Comparison of ENCODE assay signal across 26 cellular contexts in the genomic region with DNA sequence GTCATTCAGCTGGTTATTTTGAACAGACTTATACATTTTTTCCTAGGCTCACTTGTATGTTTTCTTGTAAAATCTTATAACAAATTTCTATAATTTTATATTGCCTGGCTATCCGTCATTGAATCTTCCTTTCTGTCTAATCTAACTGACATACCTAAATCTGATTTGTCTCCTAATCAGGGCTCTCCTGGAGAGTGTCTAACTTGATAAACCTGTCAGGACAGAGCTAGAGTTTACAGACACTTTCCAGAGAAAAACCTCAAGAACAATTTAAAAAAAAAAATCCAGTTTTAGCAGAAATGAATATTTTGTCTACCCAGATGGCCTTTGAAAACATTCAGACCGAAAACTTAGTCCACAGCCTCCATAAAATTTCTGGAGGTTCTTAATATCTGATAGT.
"Had no signal": no experiment of that assay in that cellular context is flagged by ENCODE, and none has a peak within 500 bp of the region (broad histone marks: within the 10 kb centered on the region; RNA-seq: fewer than 3 reads in every experiment).

No MANE protein-coding gene starts in this region.

- H3K4me3 ChIP-seq: stomach, suprapubic skin, testis, thoracic aorta, thyroid gland, tibial artery, tibial nerve, transverse colon, upper lobe of left lung, upper lobe of right lung, uterus, vagina had no signal

- ATAC-seq: stimulated activated effector memory CD8-positive, alpha-beta T cell treated with anti-CD3 and anti-CD28 coated beads, Interleukin-12 subunit alpha, Interleukin-12 subunit beta, amount 100 ng/mL, for 72 hours; stimulated activated memory B cell treated with anti-CD40 and anti-IgM and Interleukin-4, amounts not matched to agents 10 μg/mL and 1 μg/mL and 100 μg/mL, for 72 hours; stimulated activated naive B cell treated with anti-CD40 and anti-IgM and Interleukin-4, amounts not matched to agents 10 μg/mL and 1 μg/mL and 100 μg/mL, for 72 hours; stimulated activated naive CD8-positive, alpha-beta T cell treated with anti-CD3 and anti-CD28 coated beads, Interleukin-15, amount 100 ng/mL, for 72 hours; stimulated activated naive CD8-positive, alpha-beta T cell treated with anti-CD3 and anti-CD28 coated beads, Interleukin-15, Interleukin-2, amounts not matched to agents 100 U/mL and 50 U/mL, for 24 hours; upper lobe of right lung had no signal

- H3K36me3 ChIP-seq: stomach, suprapubic skin, thoracic aorta, thyroid gland, tibial artery, tibial nerve, transverse colon, upper lobe of left lung, upper lobe of right lung, uterus, vagina had no signal

- H3K4me1 ChIP-seq: stomach, suprapubic skin, testis, thyroid gland, tibial artery, tibial nerve, transverse colon, upper lobe of left lung, upper lobe of right lung, uterus, vagina had no signal

- H3K27me3 ChIP-seq: stomach, suprapubic skin, testis, thyroid gland, tibial artery, tibial nerve, transverse colon, upper lobe of left lung, upper lobe of right lung, uterus, vagina had no signal

- H3K9me3 ChIP-seq: testis, thoracic aorta, thyroid gland, upper lobe of right lung, uterus, vagina had no signal

- H3K27ac ChIP-seq: stomach, suprapubic skin, testis, thoracic aorta, thyroid gland, tibial artery, tibial nerve, transverse colon, upper lobe of left lung, upper lobe of right lung, uterus, vagina had no signal

- DNase-seq: stimulated activated CD4-positive, alpha-beta T cell treated with anti-CD3 and anti-CD28 coated beads, Interleukin-2, amount 100 ng/mL, for 48 hours; stimulated activated CD4-positive, alpha-beta T cell treated with anti-CD3 and anti-CD28 coated beads, Interleukin-4, amount 100 ng/mL, for 1 hour; stimulated activated CD4-positive, alpha-beta T cell treated with anti-CD3 and anti-CD28 coated beads, Interleukin-4, amount 100 ng/mL, for 24 hours; stimulated activated CD4-positive, alpha-beta T cell treated with anti-CD3 and anti-CD28 coated beads, Interleukin-4, amount 100 ng/mL, for 4 hours; stimulated activated CD8-positive, alpha-beta memory T cell treated with anti-CD3 and anti-CD28 coated beads, Interleukin-4, amount 100 ng/mL, for 48 hours; stimulated activated naive B cell treated with anti-CD40 and anti-IgM and Interleukin-4, amounts not matched to agents 10 μg/mL and 1 μg/mL and 100 μg/mL, for 72 hours; stimulated activated naive CD4-positive, alpha-beta T cell; stimulated activated naive CD4-positive, alpha-beta T cell treated with Interleukin-2 at 50 U/mL for 16 hours; stimulated activated naive CD8-positive, alpha-beta T cell treated with anti-CD3 and anti-CD28 coated beads, Interleukin-15, amount 100 ng/mL, for 72 hours; stimulated activated naive CD8-positive, alpha-beta T cell treated with anti-CD3 and anti-CD28 coated beads, Interleukin-15, Interleukin-2, amounts not matched to agents 100 U/mL and 50 U/mL, for 24 hours; stomach; substantia nigra; testis; thyroid gland; tibial artery; transverse colon; trophoblast cell; upper lobe of left lung; upper lobe of right lung; uterus had no signal
